23 cellular contexts compared by ENCODE assay signal in the genomic region with DNA sequence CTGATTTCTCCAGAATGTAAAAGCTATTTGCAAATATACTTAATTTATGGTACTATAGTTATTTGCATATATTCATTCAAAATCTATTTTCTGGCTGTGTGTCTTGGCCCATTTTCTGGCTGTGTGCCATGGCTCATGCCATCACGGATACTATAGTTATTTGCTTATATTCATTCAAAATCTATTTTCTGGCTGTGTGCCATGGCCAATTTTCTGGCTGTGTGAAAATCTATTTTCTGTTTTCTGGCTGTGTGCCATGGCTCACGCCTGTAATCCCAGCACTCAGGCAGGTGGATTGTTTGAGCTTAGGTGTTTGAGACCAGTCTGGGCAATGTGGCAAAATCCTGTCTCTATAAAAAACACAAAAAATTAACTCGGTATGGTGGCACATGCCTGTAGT. TPM values are rescaled to one million over a fixed set of nuclear protein-coding genes. Genes with fewer than 3 reads are reported as not detected.
DNase-seq lines count a peak whose midpoint lies in the region; ATAC-seq, FAIRE-seq and TF ChIP-seq lines count a peak whose summit lies in the region.
"Had no signal": no experiment of that assay in that cellular context is flagged by ENCODE, and none has a peak within 500 bp of the region (broad histone marks: within the 10 kb centered on the region; RNA-seq: fewer than 3 reads in every experiment).

No MANE protein-coding gene starts in this region.

- H3K36me3 ChIP-seq in cardiac muscle cell: no peaks in the 10 kb centered on the region
- no peaks in the 10 kb centered on the region for H3K36me3 ChIP-seq in left ventricle myocardium inferior
- H3K36me3 ChIP-seq in smooth muscle cell (ENCODE audit: low read depth): no peaks in the 10 kb centered on the region
- H3K36me3 ChIP-seq: BLaER1 treated with 17β-estradiol and CSF1 and Interleukin-3, amounts not matched to agents 10 nM and 100 nM had no signal

- peak overlapping the region; percentile 40 for H3K27ac ChIP-seq in cardiac muscle cell
- no peak overlapping the region for H3K27ac ChIP-seq in left ventricle myocardium inferior (replicated peaks)
- H3K27ac ChIP-seq in smooth muscle cell (ENCODE audit: low read depth): no peak overlapping the region
- H3K27ac ChIP-seq: BLaER1 treated with 17β-estradiol and CSF1 and Interleukin-3, amounts not matched to agents 10 nM and 100 nM; parathyroid adenoma had no signal

- H3K4me1 ChIP-seq in cardiac muscle cell (ENCODE audit: low read depth) (peaks cover 38% of the 10 kb centered on the region), left ventricle myocardium inferior (peaks cover 12% of the 10 kb centered on the region), smooth muscle cell (ENCODE audit: low read depth) (peaks cover 28% of the 10 kb centered on the region)
- H3K4me1 ChIP-seq: parathyroid adenoma had no signal

- no peak for ATAC-seq in GM21619 (IDR thresholded peaks at IDR 0.05; ENCODE audit: unreplicated experiment)
- ATAC-seq: HCT116, left ventricle myocardium superior had no signal

- no peak for FAIRE-seq in HTR-8/SVneo (lab: Jason Lieb, UNC)

- H3K79me2 ChIP-seq in smooth muscle cell (ENCODE audit: low read depth): no peaks in the 10 kb centered on the region
- H3K79me2 ChIP-seq: parathyroid adenoma had no signal

- no peak overlapping the region for H3K9ac ChIP-seq in smooth muscle cell (ENCODE audit: low read depth)
- H3K9ac ChIP-seq: BLaER1 treated with 17β-estradiol and CSF1 and Interleukin-3, amounts not matched to agents 10 nM and 100 nM; parathyroid adenoma had no signal

- H3K4me3 ChIP-seq in cardiac muscle cell (no peak overlapping the region), left ventricle myocardium inferior (no peak overlapping the region), smooth muscle cell (no peak overlapping the region)
- H3K4me3 ChIP-seq: BLaER1 treated with 17β-estradiol and CSF1 and Interleukin-3, amounts not matched to agents 10 nM and 100 nM had no signal

- H3K9me3 ChIP-seq in cardiac muscle cell (ENCODE audit: low read depth) (no peaks in the 10 kb centered on the region), left ventricle myocardium inferior (replicated peaks) (peaks cover 6% of the 10 kb centered on the region), smooth muscle cell (replicated peaks; ENCODE audit: low read depth) (no peaks in the 10 kb centered on the region)

- H4K20me1 ChIP-seq in smooth muscle cell (ENCODE audit: low read depth): no peaks in the 10 kb centered on the region
- H4K20me1 ChIP-seq: BLaER1 treated with 17β-estradiol and CSF1 and Interleukin-3, amounts not matched to agents 10 nM and 100 nM had no signal

- TF ChIP-seq CTCF in cardiac muscle cell (IDR thresholded peaks at IDR 0.05; ENCODE audit: low read depth, low read length) (no peak), left ventricle myocardium inferior (IDR thresholded peaks at IDR 0.05; ENCODE audit: borderline replicate concordance) (no peak), smooth muscle cell (IDR thresholded peaks at IDR 0.05; ENCODE audit: borderline replicate concordance, insufficient read depth, poor library complexity, severe bottlenecking) (no peak)

- H2AFZ ChIP-seq in smooth muscle cell (ENCODE audit: low read depth): no peak overlapping the region
- H2AFZ ChIP-seq: parathyroid adenoma had no signal

- intact Hi-C loops in left ventricle myocardium inferior (cut with micrococcal nuclease): no loop called here

- H3K4me2 ChIP-seq in smooth muscle cell: no peak overlapping the region
- H3K4me2 ChIP-seq: BLaER1 treated with 17β-estradiol and CSF1 and Interleukin-3, amounts not matched to agents 10 nM and 100 nM had no signal

- H3K27me3 ChIP-seq in cardiac muscle cell: no peaks in the 10 kb centered on the region
- no peaks in the 10 kb centered on the region for H3K27me3 ChIP-seq in left ventricle myocardium inferior (ENCODE audit: low read depth)
- no peaks in the 10 kb centered on the region for H3K27me3 ChIP-seq in smooth muscle cell (ENCODE audit: low read depth)
- H3K27me3 ChIP-seq: BLaER1 treated with 17β-estradiol and CSF1 and Interleukin-3, amounts not matched to agents 10 nM and 100 nM had no signal

- DNase-seq in cardiac muscle cell (ENCODE audit: low read depth in 1 of 2, low spot score in 1 of 2) (no peak), left ventricle myocardium inferior (no peak), NCI-H2081 (lab: John Stamatoyannopoulos, UW) (peak; percentile 82 to 88), NCI-H748 (lab: John Stamatoyannopoulos, UW; ENCODE audit: unreplicated experiment) (peak; percentile 98), HTR-8/SVneo (ENCODE audit: insufficient read length, low spot score) (no peak), smooth muscle cell (lab: John Stamatoyannopoulos, UW; ENCODE audit: unreplicated experiment) (no peak), SKM-1 treated with dmso at 0.1 percent for 144 hours (lab: John Stamatoyannopoulos, UW; ENCODE audit: unreplicated experiment) (no peak)
- DNase-seq: ACHN; activated CD4-positive, alpha-beta memory T cell treated with anti-CD3 and anti-CD28 coated beads for 36 hours; activated CD4-positive, CD25-positive, alpha-beta regulatory T cell; activated effector memory CD4-positive, alpha-beta T cell treated with anti-CD3 and anti-CD28 coated beads, Interleukin-2, amount 50 U/mL, for 16 hours; Calu3; effector CD4-positive, alpha-beta T cell; foreskin melanocyte; immature natural killer cell; left ventricle myocardium superior; MV-4-11; NCI-H510A; SW 1271 had no signal

- 89% methylated on average over 3 of the region's 3 CpGs for WGBS in smooth muscle cell (ENCODE audit: low lambda C conversion rate)

- no peaks in the 10 kb centered on the region for H3F3A ChIP-seq in smooth muscle cell (ENCODE audit: low read depth)

RNA-seq across cellular contexts. Expression of a gene that starts 28.9 kb away (rescaled TPM):
- total RNA-seq in cardiac muscle cell (3.4 and 4.5 TPM in 2 replicates), left ventricle myocardium inferior (6.2 TPM), smooth muscle cell (11.8 and 12.2 TPM in 2 replicates)
- polyA plus RNA-seq in cardiac muscle cell (4.1 and 7.4 TPM in 2 replicates), smooth muscle cell (8.7 and 15.9 TPM in 2 replicates)

RNA-seq across cellular contexts. Expression of a gene that starts 39.7 kb away (rescaled TPM):
- total RNA-seq in cardiac muscle cell (38.7 and 42.7 TPM in 2 replicates), left ventricle myocardium inferior (51.1 TPM), smooth muscle cell (12.9 and 16.4 TPM in 2 replicates)
- polyA plus RNA-seq in cardiac muscle cell (92.8 and 103 TPM in 2 replicates), smooth muscle cell (33.6 and 49.0 TPM in 2 replicates)

Comparison
In these comparisons a context has a peak if more than half of its experiments do, and no peak if none do; other contexts are left out.
1. DNase-seq: peak in NCI-H2081 (2 of 2) and NCI-H748 (single experiment); none in cardiac muscle cell (0 of 2), left ventricle myocardium inferior (single experiment), HTR-8/SVneo (single experiment), smooth muscle cell (single experiment) and SKM-1 treated with dmso at 0.1 percent for 144 hours (single experiment).